17 cellular contexts compared by ENCODE assay signal in genomic region chr22:41931701-41932269, GRCh38. TPM values are rescaled to one million over a fixed set of nuclear protein-coding genes. Genes with fewer than 3 reads are reported as not detected.
A peak's percentile ranks its signal among the peaks of the same experiment; 100 is the strongest.
DNase-seq lines count a peak whose midpoint lies in the region; ATAC-seq, FAIRE-seq and TF ChIP-seq lines count a peak whose summit lies in the region.
"Had no signal": no experiment of that assay in that cellular context is flagged by ENCODE, and none has a peak within 500 bp of the region (broad histone marks: within the 10 kb centered on the region; RNA-seq: fewer than 3 reads in every experiment).

No MANE protein-coding gene starts in this region.

- no peaks in the 10 kb centered on the region for H3K36me3 ChIP-seq in right atrium auricular region

- peak overlapping the region; percentile 42 for H3K27ac Mint-ChIP-seq in activated naive CD4-positive, alpha-beta T cell treated with anti-CD3 and anti-CD28 coated beads, Interleukin-2, amount 10 ng/mL, durations not matched to agents 7 days and 5 days
- H3K27ac Mint-ChIP-seq in activated naive CD4-positive, alpha-beta T cell treated with anti-CD3 and anti-CD28 coated beads for 36 hours = no peak overlapping the region
- H3K27ac Mint-ChIP-seq in T-helper 17 cell = peak overlapping the region; percentile 81
- peak overlapping the region; percentile 85 for H3K27ac Mint-ChIP-seq in stimulated activated naive B cell treated with anti-CD40 and anti-IgM and Interleukin-4, amounts not matched to agents 10 μg/mL and 1 μg/mL and 100 μg/mL, for 72 hours
- H3K27ac Mint-ChIP-seq: activated naive CD8-positive, alpha-beta T cell treated with anti-CD3 and anti-CD28 coated beads, Interleukin-2, amount 10 ng/mL, durations not matched to agents 7 days and 5 days had no signal

- peaks cover 17% of the 10 kb centered on the region for H3K27me3 Mint-ChIP-seq in activated naive CD4-positive, alpha-beta T cell treated with anti-CD3 and anti-CD28 coated beads, Interleukin-2, amount 10 ng/mL, durations not matched to agents 7 days and 5 days
- H3K27me3 Mint-ChIP-seq in activated naive CD4-positive, alpha-beta T cell treated with anti-CD3 and anti-CD28 coated beads for 36 hours (ENCODE audit: low read depth) = no peaks in the 10 kb centered on the region
- no peaks in the 10 kb centered on the region for H3K27me3 Mint-ChIP-seq in T-helper 17 cell
- H3K27me3 Mint-ChIP-seq in stimulated activated naive B cell treated with anti-CD40 and anti-IgM and Interleukin-4, amounts not matched to agents 10 μg/mL and 1 μg/mL and 100 μg/mL, for 72 hours = no peaks in the 10 kb centered on the region

- no peak overlapping the region for H3K4me3 ChIP-seq in right atrium auricular region
- H3K4me3 ChIP-seq: SJSA1 had no signal

- TF ChIP-seq POLR2A in H54 (IDR thresholded peaks at IDR 0.05; ENCODE audit: low read depth, low read length) = no peak

- H3K4me1 Mint-ChIP-seq in activated naive CD4-positive, alpha-beta T cell treated with anti-CD3 and anti-CD28 coated beads, Interleukin-2, amount 10 ng/mL, durations not matched to agents 7 days and 5 days = peaks cover 3% of the 10 kb centered on the region
- peaks cover 19% of the 10 kb centered on the region for H3K4me1 Mint-ChIP-seq in activated naive CD4-positive, alpha-beta T cell treated with anti-CD3 and anti-CD28 coated beads for 36 hours (ENCODE audit: low read depth)
- peaks cover 14% of the 10 kb centered on the region for H3K4me1 Mint-ChIP-seq in T-helper 17 cell
- H3K4me1 Mint-ChIP-seq in stimulated activated naive B cell treated with anti-CD40 and anti-IgM and Interleukin-4, amounts not matched to agents 10 μg/mL and 1 μg/mL and 100 μg/mL, for 72 hours = peaks cover 73 to 96% of the 10 kb centered on the region in 2 donors

- intact Hi-C loops in activated naive CD4-positive, alpha-beta T cell treated with anti-CD3 and anti-CD28 coated beads for 36 hours (cut with micrococcal nuclease) = no loop called here

- H3K9me3 ChIP-seq in T-helper 17 cell (ENCODE audit: control insufficient read depth, low read length, poor library complexity, severe bottlenecking) = no peaks in the 10 kb centered on the region
- H3K9me3 ChIP-seq in right atrium auricular region = no peaks in the 10 kb centered on the region
- H3K9me3 ChIP-seq: SJSA1 had no signal

- H3K4me1 ChIP-seq in right atrium auricular region = peaks cover 0 to 14% of the 10 kb centered on the region in 2 donors
- H3K4me1 ChIP-seq: SJSA1 had no signal

- FAIRE-seq in H54 (lab: Jason Lieb, UNC) = no peak
- FAIRE-seq: islet of Langerhans had no signal

- no peaks in the 10 kb centered on the region for H3K9me3 Mint-ChIP-seq in activated naive CD4-positive, alpha-beta T cell treated with anti-CD3 and anti-CD28 coated beads, Interleukin-2, amount 10 ng/mL, durations not matched to agents 7 days and 5 days
- H3K9me3 Mint-ChIP-seq in activated naive CD4-positive, alpha-beta T cell treated with anti-CD3 and anti-CD28 coated beads for 36 hours = no peaks in the 10 kb centered on the region
- H3K9me3 Mint-ChIP-seq in stimulated activated naive B cell treated with anti-CD40 and anti-IgM and Interleukin-4, amounts not matched to agents 10 μg/mL and 1 μg/mL and 100 μg/mL, for 72 hours = no peaks in the 10 kb centered on the region
- H3K9me3 Mint-ChIP-seq: activated naive CD8-positive, alpha-beta T cell treated with anti-CD3 and anti-CD28 coated beads, Interleukin-2, amount 10 ng/mL, durations not matched to agents 7 days and 5 days; nephron progenitor cell had no signal

- H3K4me3 Mint-ChIP-seq in activated naive CD4-positive, alpha-beta T cell treated with anti-CD3 and anti-CD28 coated beads, Interleukin-2, amount 10 ng/mL, durations not matched to agents 7 days and 5 days = no peak overlapping the region
- no peak overlapping the region for H3K4me3 Mint-ChIP-seq in activated naive CD4-positive, alpha-beta T cell treated with anti-CD3 and anti-CD28 coated beads for 36 hours
- H3K4me3 Mint-ChIP-seq in T-helper 17 cell = no peak overlapping the region
- H3K4me3 Mint-ChIP-seq in stimulated activated naive B cell treated with anti-CD40 and anti-IgM and Interleukin-4, amounts not matched to agents 10 μg/mL and 1 μg/mL and 100 μg/mL, for 72 hours = peak overlapping the region; percentile 31 to 59
- H3K4me3 Mint-ChIP-seq: activated naive CD8-positive, alpha-beta T cell treated with anti-CD3 and anti-CD28 coated beads, Interleukin-2, amount 10 ng/mL, durations not matched to agents 7 days and 5 days; nephron progenitor cell had no signal

- no peak overlapping the region for H3K27ac ChIP-seq in right atrium auricular region
- H3K27ac ChIP-seq: SJSA1 had no signal

- H3K27me3 ChIP-seq in right atrium auricular region = no peaks in the 10 kb centered on the region
- H3K27me3 ChIP-seq: SJSA1 had no signal

- DNase-seq in activated naive CD4-positive, alpha-beta T cell treated with anti-CD3 and anti-CD28 coated beads, Interleukin-2, amount 10 ng/mL, durations not matched to agents 7 days and 5 days = no peak
- DNase-seq in activated naive CD4-positive, alpha-beta T cell treated with anti-CD3 and anti-CD28 coated beads for 36 hours = no peak
- DNase-seq in T-helper 17 cell = no peak
- DNase-seq in stimulated activated naive B cell treated with anti-CD40 and anti-IgM and Interleukin-4, amounts not matched to agents 10 μg/mL and 1 μg/mL and 100 μg/mL, for 72 hours = peak; percentile 82
- no peak for DNase-seq in H54 (ENCODE audit: insufficient read length, low spot score)
- DNase-seq in right atrium auricular region (ENCODE audit: low spot score) = no peak
- DNase-seq in NCI-H2196 treated with DMSO at 0.1 percent for 48 hours (lab: John Stamatoyannopoulos, UW; ENCODE audit: unreplicated experiment) = no peak
- DNase-seq: activated naive CD8-positive, alpha-beta T cell treated with anti-CD3 and anti-CD28 coated beads, Interleukin-2, amount 10 ng/mL, durations not matched to agents 7 days and 5 days; activated T-cell treated with anti-CD3 and anti-CD28 coated beads, Interleukin-2, amount 50 U/mL, for 48 hours; head of caudate nucleus; IMR-90; mammary epithelial cell; NCI-H2081 treated with DMSO at 0.1 percent for 48 hours; nephron progenitor cell had no signal

- no peak for TF ChIP-seq CTCF in right atrium auricular region (IDR thresholded peaks at IDR 0.05)

- CTCF ChIA-PET in activated naive CD4-positive, alpha-beta T cell treated with anti-CD3 and anti-CD28 coated beads, Interleukin-2, amount 10 ng/mL, durations not matched to agents 7 days and 5 days (lab: Charles Lee) = interaction anchor here (0.7 kb wide), 1 partner anchor 12 kb away, joined by 3 read pairs; no protein-coding TSS in a partner anchor
- CTCF ChIA-PET in activated naive CD4-positive, alpha-beta T cell treated with anti-CD3 and anti-CD28 coated beads for 36 hours (lab: Charles Lee) = no interaction called here

- ATAC-seq in HG03108 (IDR thresholded peaks at IDR 0.05; ENCODE audit: unreplicated experiment) (peak; percentile 23), T-helper 17 cell (peak; percentile 3)
- peak; percentile 40 to 50 for ATAC-seq in stimulated activated naive B cell treated with anti-CD40 and anti-IgM and Interleukin-4, amounts not matched to agents 10 μg/mL and 1 μg/mL and 100 μg/mL, for 72 hours (replicated peaks)

- peaks cover 4% of the 10 kb centered on the region for H3K36me3 Mint-ChIP-seq in activated naive CD4-positive, alpha-beta T cell treated with anti-CD3 and anti-CD28 coated beads, Interleukin-2, amount 10 ng/mL, durations not matched to agents 7 days and 5 days
- H3K36me3 Mint-ChIP-seq in activated naive CD4-positive, alpha-beta T cell treated with anti-CD3 and anti-CD28 coated beads for 36 hours (ENCODE audit: low read depth) = peaks cover 13% of the 10 kb centered on the region
- no peaks in the 10 kb centered on the region for H3K36me3 Mint-ChIP-seq in T-helper 17 cell (ENCODE audit: low read depth)
- peaks cover 10 to 23% of the 10 kb centered on the region in 2 donors for H3K36me3 Mint-ChIP-seq in stimulated activated naive B cell treated with anti-CD40 and anti-IgM and Interleukin-4, amounts not matched to agents 10 μg/mL and 1 μg/mL and 100 μg/mL, for 72 hours

RNA-seq across cellular contexts. Expression of gene TNFRSF13C, which starts 5.2 kb away (rescaled TPM):
- total RNA-seq in activated naive CD4-positive, alpha-beta T cell treated with anti-CD3 and anti-CD28 coated beads for 36 hours = 1 to 10 TPM; 3.2 to 3.8 TPM
- total RNA-seq in T-helper 17 cell (10 to 100 TPM; 10.2 to 23.9 TPM), right atrium auricular region (under 1 TPM; 0.11 to 0.12 TPM)

RNA-seq across cellular contexts. Expression of gene CENPM, which starts 15.2 kb away (rescaled TPM):
- total RNA-seq in activated naive CD4-positive, alpha-beta T cell treated with anti-CD3 and anti-CD28 coated beads for 36 hours = 100 to 1,000 TPM in 1 of 2 experiments, 10 to 100 TPM in 1; 95.4 to 110 TPM
- total RNA-seq in T-helper 17 cell (10 to 100 TPM; 26.9 to 28.3 TPM), right atrium auricular region (not detected)

RNA-seq across cellular contexts. Expression of gene SHISA8, which starts 16.9 kb away (rescaled TPM):
- total RNA-seq in activated naive CD4-positive, alpha-beta T cell treated with anti-CD3 and anti-CD28 coated beads for 36 hours = 1 to 10 TPM; 1.7 to 1.8 TPM
- total RNA-seq in T-helper 17 cell (1 to 10 TPM in 1 of 2 donors, not detected in 1; 1.6 TPM), right atrium auricular region (under 1 TPM; 0.31 to 0.67 TPM)
- total RNA-seq: activated naive CD8-positive, alpha-beta T cell treated with anti-CD3 and anti-CD28 coated beads, Interleukin-2, amount 10 ng/mL, durations not matched to agents 7 days and 5 days; IMR-90; mammary epithelial cell; SJSA1 had no signal

RNA-seq across cellular contexts. Expression of gene SEPTIN3, which starts 37.5 kb away (rescaled TPM):
- total RNA-seq in activated naive CD4-positive, alpha-beta T cell treated with anti-CD3 and anti-CD28 coated beads for 36 hours = 1 to 10 TPM; 1.0 to 1.5 TPM
- total RNA-seq in T-helper 17 cell (under 1 TPM in 1 of 2 donors, not detected in 1; 0.42 TPM), right atrium auricular region (under 1 TPM in 1 of 2 donors, not detected in 1; 0.07 TPM)
- total RNA-seq: SJSA1 had no signal

Comparison
In these comparisons a context has a peak if more than half of its experiments do, and no peak if none do; other contexts are left out.
1. H3K4me3 Mint-ChIP-seq: peak in stimulated activated naive B cell treated with anti-CD40 and anti-IgM and Interleukin-4, amounts not matched to agents 10 μg/mL and 1 μg/mL and 100 μg/mL, for 72 hours (2 of 2); none in activated naive CD4-positive, alpha-beta T cell treated with anti-CD3 and anti-CD28 coated beads, Interleukin-2, amount 10 ng/mL, durations not matched to agents 7 days and 5 days (single experiment), activated naive CD4-positive, alpha-beta T cell treated with anti-CD3 and anti-CD28 coated beads for 36 hours (single experiment) and T-helper 17 cell (single experiment).
2. RNA of gene CENPM, which starts 15.2 kb away (total RNA-seq): 95.4 to 110 TPM in activated naive CD4-positive, alpha-beta T cell treated with anti-CD3 and anti-CD28 coated beads for 36 hours and 26.9 to 28.3 TPM in T-helper 17 cell; not detected in right atrium auricular region; every median in the first group is over 10 times any median in the second.
3. Peak in every context shown above with its lines, with median percentiles within 50 percentile points of each other: ATAC-seq.